Comparison of ENCODE assay signal across 8 cellular contexts in genomic region chr2:176638167-176639015, GRCh38.
A peak's percentile ranks its signal among the peaks of the same experiment; 100 is the strongest.
DNase-seq lines count a peak whose midpoint lies in the region; ATAC-seq and TF ChIP-seq lines count a peak whose summit lies in the region.

No MANE protein-coding gene starts in this region.

- no peaks in the 10 kb centered on the region for H3K9me3 Mint-ChIP-seq in neural crest cell

- H3K4me1 ChIP-seq in Panc1 (ENCODE audit: control insufficient read depth, insufficient read depth, low read length), result no peaks in the 10 kb centered on the region
- peaks cover 0 to 6% of the 10 kb centered on the region in 2 donors for H3K4me1 ChIP-seq in thoracic aorta (ENCODE audit: control insufficient read depth in 1 of 2, low read depth in 2 of 2)

- in situ Hi-C loops in Panc1 (cut with HindIII; ENCODE audit: low pct_unique_long_range_greater_than_20kb, low sequenced_read_pairs), result no loop called here

- H3K4me1 Mint-ChIP-seq in neural crest cell, result no peaks in the 10 kb centered on the region

- H3K9me3 ChIP-seq in Panc1 (ENCODE audit: control insufficient read depth, insufficient read depth, low read depth, low read length), result no peaks in the 10 kb centered on the region
- H3K9me3 ChIP-seq in thoracic aorta, result no peaks in the 10 kb centered on the region

- H3K27ac Mint-ChIP-seq in neural crest cell (ENCODE audit: unreplicated experiment), result no peak overlapping the region

- H3K27me3 ChIP-seq in Panc1 (ENCODE audit: control insufficient read depth, insufficient read depth, low read length), result no peaks in the 10 kb centered on the region; the same call in 1 of the 2 replicates
- H3K27me3 ChIP-seq in thoracic aorta (replicated peaks; ENCODE audit: insufficient read depth), result peaks cover 7% of the 10 kb centered on the region

- DNase-seq in D341Med (ENCODE audit: low spot score) (peak; percentile 87), HuH-7 (ENCODE audit: low spot score) (peak; percentile 81), Panc1 (ENCODE audit: low read depth, low spot score) (no peak), foreskin fibroblast (peak; percentile 52 to 86), neural crest cell (ENCODE audit: low read depth, low spot score) (peak; percentile 62), thoracic aorta (ENCODE audit: low spot score) (no peak)
- DNase-seq in activated effector memory CD4-positive, alpha-beta T cell treated with anti-CD3 and anti-CD28 coated beads, Interleukin-2, amount 50 U/mL, for 16 hours, result peak; percentile 78

- intact Hi-C loops in Panc1 (cut with micrococcal nuclease; ENCODE audit: unreplicated experiment), result loop anchor here (2.0 to 5.0 kb wide), 4 partner anchors 86 to 512 kb away; no protein-coding TSS in a partner anchor

- BruUV-seq in Panc1 (replicated peaks; lab: Mats Ljungman, UMichigan), result no TSS peak

- peak overlapping the region; percentile 65 to 66 for H3K4me3 ChIP-seq in Panc1 (ENCODE audit: low read depth in 2 of 2, low read length in 2 of 2)
- H3K4me3 ChIP-seq in foreskin fibroblast (ENCODE audit: low read depth in 1 of 2, low read length in 2 of 2), result peak overlapping the region; percentile 61 to 65
- H3K4me3 ChIP-seq in thoracic aorta, result peak overlapping the region; percentile 83

- no peak overlapping the region for H3K4me3 Mint-ChIP-seq in neural crest cell

- H3K27ac ChIP-seq in Panc1 (ENCODE audit: low read length), result peak overlapping the region; percentile 79
- no peak overlapping the region for H3K27ac ChIP-seq in thoracic aorta

- POLR2A ChIA-PET in Panc1 (lab: Charles Lee), result interaction anchor here (0.7 kb wide), 1 partner anchor 42 kb away, joined by 12 read pairs; no protein-coding TSS in a partner anchor

- no peaks in the 10 kb centered on the region for H3K36me3 Mint-ChIP-seq in neural crest cell (ENCODE audit: low read depth)

- CTCF ChIA-PET in Panc1 (lab: Charles Lee), result interaction anchor here (0.5 to 1.4 kb wide), 4 partner anchors 55 to 499 kb away, joined by 5 to 11 read pairs (median 5); no protein-coding TSS in a partner anchor

- TF ChIP-seq CTCF in Panc1 (IDR thresholded peaks at IDR 0.05) (peak; percentile 92), foreskin fibroblast (IDR thresholded peaks at IDR 0.05; ENCODE audit: low read depth, low read length) (peak; percentile 41), neural crest cell (conservative IDR thresholded peaks at IDR 0.05) (peak; percentile 87), thoracic aorta (IDR thresholded peaks at IDR 0.05) (peak; percentile 72)

- peaks cover 95% of the 10 kb centered on the region for H3K27me3 Mint-ChIP-seq in neural crest cell (ENCODE audit: low read depth)

- peak; percentile 79 for ATAC-seq in GM21515 (IDR thresholded peaks at IDR 0.05; ENCODE audit: unreplicated experiment)
- ATAC-seq in Panc1, result peak; percentile 90
- ATAC-seq in thoracic aorta (ENCODE audit: insufficient number of reproducible peaks, low FRiP score, low read depth), result peak; percentile 60

- H3K36me3 ChIP-seq in Panc1 (ENCODE audit: control insufficient read depth, insufficient read depth, low read length) (no peaks in the 10 kb centered on the region), thoracic aorta (no peaks in the 10 kb centered on the region)

Comparison
In these comparisons a context has a peak if more than half of its experiments do, and no peak if none do; other contexts are left out.
1. DNase-seq: peak in D341Med (single experiment), HuH-7 (single experiment), activated effector memory CD4-positive, alpha-beta T cell treated with anti-CD3 and anti-CD28 coated beads, Interleukin-2, amount 50 U/mL, for 16 hours (single experiment), foreskin fibroblast (2 of 2) and neural crest cell (single experiment); none in Panc1 (single experiment) and thoracic aorta (single experiment).
2. CTCF ChIP-seq: peak in every context shown above with its lines; median percentile 92 in Panc1; 87 in neural crest cell; 72 in thoracic aorta; 41 in foreskin fibroblast.
3. Peak in every context shown above with its lines, with median percentiles within 50 percentile points of each other: ATAC-seq and H3K4me3 ChIP-seq.